Comparison of ENCODE assay signal across 21 cellular contexts in the genomic region with DNA sequence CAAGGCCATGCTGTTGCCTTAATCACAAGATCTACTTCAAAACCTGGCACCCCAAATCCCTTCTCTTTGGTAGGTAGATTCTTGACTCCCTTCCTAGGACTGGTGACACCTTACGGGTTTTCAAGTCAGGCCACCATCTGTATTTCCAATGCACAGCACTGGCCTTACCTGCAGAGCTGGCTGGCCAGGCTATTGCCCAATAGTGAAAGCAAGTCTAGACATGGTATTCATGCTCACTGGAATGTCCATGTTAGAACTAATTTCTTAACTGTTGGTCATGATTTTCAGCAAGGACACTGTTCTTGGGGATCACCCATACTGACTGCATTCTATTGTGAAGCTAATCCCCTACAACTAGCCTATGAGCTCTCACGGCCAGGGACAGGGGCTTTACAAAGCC.
DNase-seq lines count a peak whose midpoint lies in the region; ATAC-seq, FAIRE-seq and TF ChIP-seq lines count a peak whose summit lies in the region.
"Had no signal": no experiment of that assay in that cellular context is flagged by ENCODE, and none has a peak within 500 bp of the region (broad histone marks: within the 10 kb centered on the region; RNA-seq: fewer than 3 reads in every experiment).

No MANE protein-coding gene starts in this region.

- FAIRE-seq in H1 (lab: Jason Lieb, UNC): no peak
- FAIRE-seq: A204.1, D721Med, G401.6, GM12891 had no signal

- no peak overlapping the region for H3K4me3 ChIP-seq in RWPE2 (ENCODE audit: severe bottlenecking)
- no peak overlapping the region for H3K4me3 ChIP-seq in H1 (ENCODE audit: extremely low read depth in 1 of 4, insufficient read depth in 2 of 4, low read depth in 3 of 4, low read length in 4 of 4)
- H3K4me3 ChIP-seq in left lung: no peak overlapping the region
- no peak overlapping the region for H3K4me3 ChIP-seq in prostate gland
- H3K4me3 ChIP-seq in foreskin fibroblast (ENCODE audit: low read depth in 1 of 2, low read length in 2 of 2): no peak overlapping the region
- H3K4me3 ChIP-seq: GM23338 had no signal

- no peak overlapping the region for H2BK120ac ChIP-seq in H1 (replicated peaks; ENCODE audit: low read depth, low read length)

- H3K4ac ChIP-seq in H1 (replicated peaks; ENCODE audit: insufficient read length, low read depth, low read length): no peak overlapping the region

- H2AFZ ChIP-seq in H1 (ENCODE audit: low read length): no peak overlapping the region
- H2AFZ ChIP-seq: GM23338 had no signal

- no peaks in the 10 kb centered on the region for H3K79me1 ChIP-seq in H1 (ENCODE audit: low read depth, low read length)

- H3K9me3 ChIP-seq in RWPE2 (ENCODE audit: severe bottlenecking) (peaks cover 3% of the 10 kb centered on the region), H1 (ENCODE audit: insufficient read depth in 2 of 2, low read depth in 1 of 2, low read length in 1 of 2) (no peaks in the 10 kb centered on the region), left lung (no peaks in the 10 kb centered on the region), prostate gland (no peaks in the 10 kb centered on the region)

- CTCF ChIA-PET in H1 (lab: Charles Lee; ENCODE audit: partially characterized antibody): no interaction called here

- no peaks in the 10 kb centered on the region for H3K27me3 Mint-ChIP-seq in activated T-helper 2 cell treated with anti-CD3 and anti-CD28 coated beads, Interferon-gamma antibody, Interleukin-2, Interleukin-4, amounts not matched to agents 10 μg/mL and 5 μg/mL and 100 μg/mL, durations not matched to agents 14 hours and 24 hours and 36 hours (ENCODE audit: low read depth)
- H3K27me3 Mint-ChIP-seq: B cell had no signal

- no peak overlapping the region for H3K23ac ChIP-seq in H1 (ENCODE audit: insufficient read length)

- H2BK20ac ChIP-seq in H1 (ENCODE audit: low read length): no peak overlapping the region

- intact Hi-C loops in left lung (cut with DNase I): no loop called here
- intact Hi-C loops in prostate gland (cut with DNase I): no loop called here
- intact Hi-C loops in activated T-helper 2 cell treated with anti-CD3 and anti-CD28 coated beads, Interferon-gamma antibody, Interleukin-2, Interleukin-4, amounts not matched to agents 10 μg/mL and 5 μg/mL and 100 μg/mL, durations not matched to agents 14 hours and 24 hours and 36 hours (cut with micrococcal nuclease): no loop called here

- H3K4me1 ChIP-seq in RWPE2 (ENCODE audit: insufficient read depth, poor library complexity, severe bottlenecking) (no peaks in the 10 kb centered on the region), H1 (replicated peaks in 1 of 4; ENCODE audit: control insufficient read depth in 3 of 4, insufficient read depth in 4 of 4, low read length in 3 of 4) (no peaks in the 10 kb centered on the region), left lung (no peaks in the 10 kb centered on the region), prostate gland (replicated peaks) (no peaks in the 10 kb centered on the region)

- 82% methylated on average over 2 of the region's 2 CpGs; no CpG with 5 or more reads in 1 of the 2 experiments for WGBS in H1 (ENCODE audit: extremely low coverage in 1 of 2, insufficient coverage in 1 of 2, insufficient read length in 1 of 2, insufficient replicate concordance in 2 of 2, low coverage in 1 of 2, low lambda C conversion rate in 2 of 2, missing lambda C conversion rate in 1 of 2), 2 experiments
- WGBS in prostate gland: 49% methylated on average over 2 of the region's 2 CpGs

- no peak overlapping the region for H4K5ac ChIP-seq in H1 (ENCODE audit: insufficient read length, low read depth, low read length)

- H3K27ac ChIP-seq in RWPE2 (ENCODE audit: poor library complexity, severe bottlenecking) (no peak overlapping the region), H1 (ENCODE audit: low read depth, low read length) (no peak overlapping the region), left lung (no peak overlapping the region), prostate gland (no peak overlapping the region)

- TF ChIP-seq POLR2A in H1 (IDR thresholded peaks at IDR 0.05; ENCODE audit: control extremely low read depth in 1 of 2, low read depth in 2 of 2, low read length in 2 of 2) (no peak), prostate gland (IDR thresholded peaks at IDR 0.05) (no peak)

- no peak overlapping the region for H3K9ac ChIP-seq in H1 (replicated peaks in 1 of 4; ENCODE audit: extremely low read depth in 1 of 4, low read depth in 3 of 4, low read length in 3 of 4)

- H3K79me2 ChIP-seq in H1 (ENCODE audit: control insufficient read depth in 1 of 2, insufficient read depth in 2 of 2, low read length in 2 of 2): no peaks in the 10 kb centered on the region

- no peak overlapping the region for H2BK15ac ChIP-seq in H1 (ENCODE audit: low read length)

- H2BK12ac ChIP-seq in H1 (ENCODE audit: low read depth, low read length): no peak overlapping the region

- TF ChIP-seq CTCF in RWPE2 (IDR thresholded peaks at IDR 0.05; ENCODE audit: poor library complexity, severe bottlenecking): no peak
- TF ChIP-seq CTCF in H1 (IDR thresholded peaks at IDR 0.05; ENCODE audit: control extremely low read depth in 1 of 3, insufficient read depth in 1 of 3, low read depth in 1 of 3, low read length in 3 of 3): no peak
- no peak for TF ChIP-seq CTCF in left lung (IDR thresholded peaks at IDR 0.05)
- TF ChIP-seq CTCF in prostate gland (IDR thresholded peaks at IDR 0.05): no peak
- no peak for TF ChIP-seq CTCF in foreskin fibroblast (IDR thresholded peaks at IDR 0.05; ENCODE audit: low read depth, low read length)

- DNase-seq in RWPE2 (ENCODE audit: low spot score) (no peak), H1 (ENCODE audit: low read depth in 1 of 2, low spot score in 2 of 2) (no peak), left lung (no peak), prostate gland (ENCODE audit: low spot score) (peak; percentile 56), foreskin fibroblast (no peak), SKM-1 treated with dmso at 0.1 percent for 144 hours (lab: John Stamatoyannopoulos, UW; ENCODE audit: unreplicated experiment) (no peak)
- DNase-seq in activated T-helper 2 cell treated with anti-CD3 and anti-CD28 coated beads, Interferon-gamma antibody, Interleukin-2, Interleukin-4, amounts not matched to agents 10 μg/mL and 5 μg/mL and 100 μg/mL, durations not matched to agents 14 hours and 24 hours and 36 hours (ENCODE audit: low spot score): no peak
- DNase-seq: C1 segment of cervical spinal cord; CD4-positive, alpha-beta T cell; DMS153; DMS79 treated with DMSO at 0.1 percent for 48 hours; EL; HCEC 1CT; HFFc6; IMR-90 had no signal

- POLR2A ChIA-PET in H1 (lab: Charles Lee; ENCODE audit: partially characterized antibody): no interaction called here

- H4K91ac ChIP-seq in H1 (replicated peaks; ENCODE audit: insufficient read length, low read length): no peak overlapping the region

- TF ChIP-seq EP300 in H1 (IDR thresholded peaks at IDR 0.05; ENCODE audit: borderline replicate concordance in 1 of 2, low read depth in 2 of 2, low read length in 2 of 2): no peak

- peak; percentile 44; the same call in 1 of the 3 replicates for ATAC-seq in RWPE2 (ENCODE audit: low read depth)
- peak; percentile 60 for ATAC-seq in left lung
- ATAC-seq: GM23338 had no signal

- H4K20me1 ChIP-seq in H1 (replicated peaks in 1 of 2; ENCODE audit: control insufficient read depth in 1 of 2, insufficient read depth in 2 of 2, low read length in 2 of 2): no peaks in the 10 kb centered on the region

- H4K8ac ChIP-seq in H1 (ENCODE audit: extremely low read depth, insufficient read depth, low read length): no peak overlapping the region

- no peak overlapping the region for H3K4me3 Mint-ChIP-seq in activated T-helper 2 cell treated with anti-CD3 and anti-CD28 coated beads, Interferon-gamma antibody, Interleukin-2, Interleukin-4, amounts not matched to agents 10 μg/mL and 5 μg/mL and 100 μg/mL, durations not matched to agents 14 hours and 24 hours and 36 hours (ENCODE audit: low read depth)
- H3K4me3 Mint-ChIP-seq: B cell; CD4-positive, alpha-beta T cell; GM23338; HFFc6 had no signal

- peaks cover 7% of the 10 kb centered on the region for H3K9me3 Mint-ChIP-seq in activated T-helper 2 cell treated with anti-CD3 and anti-CD28 coated beads, Interferon-gamma antibody, Interleukin-2, Interleukin-4, amounts not matched to agents 10 μg/mL and 5 μg/mL and 100 μg/mL, durations not matched to agents 14 hours and 24 hours and 36 hours
- H3K9me3 Mint-ChIP-seq: CD4-positive, alpha-beta T cell had no signal

- H3K56ac ChIP-seq in H1 (replicated peaks; ENCODE audit: insufficient read length, low read depth, low read length): no peak overlapping the region

- no peak overlapping the region for H3K27ac Mint-ChIP-seq in activated T-helper 2 cell treated with anti-CD3 and anti-CD28 coated beads, Interferon-gamma antibody, Interleukin-2, Interleukin-4, amounts not matched to agents 10 μg/mL and 5 μg/mL and 100 μg/mL, durations not matched to agents 14 hours and 24 hours and 36 hours
- H3K27ac Mint-ChIP-seq: B cell; CD4-positive, alpha-beta T cell; GM23338; HFFc6 had no signal

- H2BK5ac ChIP-seq in H1 (ENCODE audit: low read depth, low read length): no peak overlapping the region

- TF ChIP-seq RAD21 in H1 (IDR thresholded peaks at IDR 0.05 in 1 of 2, conservative IDR thresholded peaks at IDR 0.05 in 1 of 2; ENCODE audit: low read depth in 2 of 2, low read length in 2 of 2): no peak

- H3K36me3 Mint-ChIP-seq in activated T-helper 2 cell treated with anti-CD3 and anti-CD28 coated beads, Interferon-gamma antibody, Interleukin-2, Interleukin-4, amounts not matched to agents 10 μg/mL and 5 μg/mL and 100 μg/mL, durations not matched to agents 14 hours and 24 hours and 36 hours (ENCODE audit: low read depth): no peaks in the 10 kb centered on the region

- H3K4me2 ChIP-seq in H1 (ENCODE audit: insufficient read depth in 1 of 2, low read depth in 2 of 2, low read length in 2 of 2): no peak overlapping the region
- H3K4me2 ChIP-seq: GM23338 had no signal

- H3K4me1 Mint-ChIP-seq in activated T-helper 2 cell treated with anti-CD3 and anti-CD28 coated beads, Interferon-gamma antibody, Interleukin-2, Interleukin-4, amounts not matched to agents 10 μg/mL and 5 μg/mL and 100 μg/mL, durations not matched to agents 14 hours and 24 hours and 36 hours (ENCODE audit: low read depth): no peaks in the 10 kb centered on the region
- H3K4me1 Mint-ChIP-seq: B cell, GM23338 had no signal

- H3K36me3 ChIP-seq in RWPE2 (ENCODE audit: low read depth) (no peaks in the 10 kb centered on the region), H1 (ENCODE audit: control insufficient read depth in 2 of 4, insufficient read depth in 4 of 4, low read length in 3 of 4) (no peaks in the 10 kb centered on the region), left lung (no peaks in the 10 kb centered on the region), prostate gland (no peaks in the 10 kb centered on the region)

- no peak overlapping the region for H2AK5ac ChIP-seq in H1 (ENCODE audit: low read depth, low read length)

- H3K18ac ChIP-seq in H1 (ENCODE audit: extremely low read depth, low read length): no peak overlapping the region

- no peak overlapping the region for H3K14ac ChIP-seq in H1 (ENCODE audit: insufficient read length)

- H3K23me2 ChIP-seq in H1 (ENCODE audit: low read depth, low read length): no peaks in the 10 kb centered on the region

- H3K27me3 ChIP-seq in RWPE2 (ENCODE audit: insufficient read depth, poor library complexity, severe bottlenecking): no peaks in the 10 kb centered on the region
- H3K27me3 ChIP-seq in H1 (replicated peaks in 1 of 4; ENCODE audit: control insufficient read depth in 3 of 4, extremely low read depth in 1 of 4, insufficient read depth in 3 of 4, low read length in 3 of 4): no peaks in the 10 kb centered on the region
- no peaks in the 10 kb centered on the region for H3K27me3 ChIP-seq in left lung
- no peaks in the 10 kb centered on the region for H3K27me3 ChIP-seq in prostate gland (replicated peaks; ENCODE audit: insufficient read depth)
